ENCODE assay signal across 8 cellular contexts in genomic region chr6:149897015-149897697, GRCh38. TPM values are rescaled to one million over a fixed set of nuclear protein-coding genes. Genes with fewer than 3 reads are reported as not detected.
DNase-seq lines count a peak whose midpoint lies in the region; ATAC-seq and TF ChIP-seq lines count a peak whose summit lies in the region.

No MANE protein-coding gene starts in this region.

- POLR2A ChIA-PET in CD4-positive, alpha-beta memory T cell (lab: Charles Lee; ENCODE audit: partially characterized antibody) = no interaction called here

- no peak for DNase-seq in CD4-positive, alpha-beta memory T cell
- peak; percentile 94 to 98 for DNase-seq in foreskin fibroblast
- peak; percentile 54 for DNase-seq in renal cortical epithelial cell (ENCODE audit: low read depth)
- DNase-seq in activated CD4-positive, CD25-positive, alpha-beta regulatory T cell treated with anti-CD3 and anti-CD28 coated beads, Interleukin-2, amount 50 U/mL, for 72 hours = no peak
- DNase-seq in T-helper 9 cell = no peak
- DNase-seq in NCI-H2029 treated with DMSO at 0.1 percent for 48 hours (lab: John Stamatoyannopoulos, UW) = no peak
- DNase-seq in NCI-H2227 (lab: John Stamatoyannopoulos, UW; ENCODE audit: unreplicated experiment) = no peak

- H3K4me3 Mint-ChIP-seq in CD4-positive, alpha-beta memory T cell = peak overlapping the region in 7 of 8 donors; percentile 14 to 69 (median 58)

- no peaks in the 10 kb centered on the region for H3K9me3 Mint-ChIP-seq in CD4-positive, alpha-beta memory T cell

- peak overlapping the region in 3 of 7 donors; percentile 48 to 76 (median 67) for H3K27ac Mint-ChIP-seq in CD4-positive, alpha-beta memory T cell

- peak; percentile 89 for ATAC-seq in SK-N-SH treated with all-trans-retinoic acid at 6 μM for 48 hours

- intact Hi-C loops in CD4-positive, alpha-beta memory T cell (cut with micrococcal nuclease) = no loop called here

- H3K27me3 Mint-ChIP-seq in CD4-positive, alpha-beta memory T cell = peaks cover 0 to 5% of the 10 kb centered on the region in 2 donors

- H3K4me1 ChIP-seq in CD4-positive, alpha-beta memory T cell (ENCODE audit: insufficient read depth, low read length) = peaks cover 28% of the 10 kb centered on the region

- no peaks in the 10 kb centered on the region for H3K36me3 Mint-ChIP-seq in CD4-positive, alpha-beta memory T cell

- H3K4me3 ChIP-seq in CD4-positive, alpha-beta memory T cell (ENCODE audit: low read length in 2 of 2) = no peak overlapping the region
- H3K4me3 ChIP-seq in foreskin fibroblast (ENCODE audit: low read depth in 1 of 2, low read length in 2 of 2) = peak overlapping the region; percentile 46 to 59

- CTCF ChIA-PET in CD4-positive, alpha-beta memory T cell (lab: Charles Lee; ENCODE audit: partially characterized antibody) = interaction anchor here (0.8 to 1.1 kb wide), 2 partner anchors 8 to 62 kb away, joined by 3 read pairs; no protein-coding TSS in a partner anchor

- no peak overlapping the region for H3K27ac ChIP-seq in CD4-positive, alpha-beta memory T cell (ENCODE audit: low read depth, low read length)

- no peaks in the 10 kb centered on the region for H3K9me3 ChIP-seq in CD4-positive, alpha-beta memory T cell (ENCODE audit: control insufficient read depth in 1 of 2, low read length in 2 of 2)

- no peaks in the 10 kb centered on the region for H3K36me3 ChIP-seq in CD4-positive, alpha-beta memory T cell (ENCODE audit: insufficient read depth, low read length)

- no peaks in the 10 kb centered on the region for H3K27me3 ChIP-seq in CD4-positive, alpha-beta memory T cell (ENCODE audit: insufficient read depth, low read length)

- H3K4me1 Mint-ChIP-seq in CD4-positive, alpha-beta memory T cell = peaks cover 14 to 31% (median 20%) of the 10 kb centered on the region in 4 donors

- TF ChIP-seq CTCF in foreskin fibroblast (IDR thresholded peaks at IDR 0.05; ENCODE audit: low read depth, low read length) = no peak

TF ChIP-seq in SK-N-SH treated with all-trans-retinoic acid at 6 μM for 48 hours, 23 proteins besides CTCF, POLR2A, EP300 and RAD21:
- TF ChIP-seq ESRRG (CRISPR knock-in tag; IDR thresholded peaks at IDR 0.05) (no peak), SNAI2 (CRISPR knock-in tag; IDR thresholded peaks at IDR 0.05) (no peak), ZFP30 (CRISPR knock-in tag; IDR thresholded peaks at IDR 0.05) (no peak), OSR1 (CRISPR knock-in tag; IDR thresholded peaks at IDR 0.05) (no peak), ZFP3 (CRISPR knock-in tag; IDR thresholded peaks at IDR 0.05) (no peak), BACH2 (CRISPR knock-in tag; IDR thresholded peaks at IDR 0.05; ENCODE audit: borderline replicate concordance) (no peak), ZNF565 (CRISPR knock-in tag; conservative IDR thresholded peaks at IDR 0.05; ENCODE audit: low read depth) (no peak), RARB (CRISPR knock-in tag; IDR thresholded peaks at IDR 0.05) (no peak), PPARA (CRISPR knock-in tag; IDR thresholded peaks at IDR 0.05; ENCODE audit: borderline replicate concordance) (no peak), GLIS3 (CRISPR knock-in tag; IDR thresholded peaks at IDR 0.05) (no peak), ISL1 (CRISPR knock-in tag; IDR thresholded peaks at IDR 0.05) (no peak)
- TF ChIP-seq, protein P1, sequence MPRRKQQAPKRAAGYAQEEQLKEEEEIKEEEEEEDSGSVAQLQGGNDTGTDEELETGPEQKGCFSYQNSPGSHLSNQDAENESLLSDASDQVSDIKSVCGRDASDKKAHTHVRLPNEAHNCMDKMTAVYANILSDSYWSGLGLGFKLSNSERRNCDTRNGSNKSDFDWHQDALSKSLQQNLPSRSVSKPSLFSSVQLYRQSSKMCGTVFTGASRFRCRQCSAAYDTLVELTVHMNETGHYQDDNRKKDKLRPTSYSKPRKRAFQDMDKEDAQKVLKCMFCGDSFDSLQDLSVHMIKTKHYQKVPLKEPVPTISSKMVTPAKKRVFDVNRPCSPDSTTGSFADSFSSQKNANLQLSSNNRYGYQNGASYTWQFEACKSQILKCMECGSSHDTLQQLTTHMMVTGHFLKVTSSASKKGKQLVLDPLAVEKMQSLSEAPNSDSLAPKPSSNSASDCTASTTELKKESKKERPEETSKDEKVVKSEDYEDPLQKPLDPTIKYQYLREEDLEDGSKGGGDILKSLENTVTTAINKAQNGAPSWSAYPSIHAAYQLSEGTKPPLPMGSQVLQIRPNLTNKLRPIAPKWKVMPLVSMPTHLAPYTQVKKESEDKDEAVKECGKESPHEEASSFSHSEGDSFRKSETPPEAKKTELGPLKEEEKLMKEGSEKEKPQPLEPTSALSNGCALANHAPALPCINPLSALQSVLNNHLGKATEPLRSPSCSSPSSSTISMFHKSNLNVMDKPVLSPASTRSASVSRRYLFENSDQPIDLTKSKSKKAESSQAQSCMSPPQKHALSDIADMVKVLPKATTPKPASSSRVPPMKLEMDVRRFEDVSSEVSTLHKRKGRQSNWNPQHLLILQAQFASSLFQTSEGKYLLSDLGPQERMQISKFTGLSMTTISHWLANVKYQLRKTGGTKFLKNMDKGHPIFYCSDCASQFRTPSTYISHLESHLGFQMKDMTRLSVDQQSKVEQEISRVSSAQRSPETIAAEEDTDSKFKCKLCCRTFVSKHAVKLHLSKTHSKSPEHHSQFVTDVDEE (CRISPR knock-in tag; IDR thresholded peaks at IDR 0.05) = no peak

RNA-seq across cellular contexts. Expression of gene RAET1E, which starts 0.8 kb away (rescaled TPM):
- not detected for total RNA-seq in CD4-positive, alpha-beta memory T cell
- polyA plus RNA-seq in CD4-positive, alpha-beta memory T cell = not detected
- total RNA-seq in renal cortical epithelial cell = not detected in 2 replicates

RNA-seq across cellular contexts. Expression of gene RAET1G, which starts 25.8 kb away (rescaled TPM):
- not detected for total RNA-seq in CD4-positive, alpha-beta memory T cell
- not detected for polyA plus RNA-seq in CD4-positive, alpha-beta memory T cell
- total RNA-seq in renal cortical epithelial cell = 0.15 TPM in 1 of 2 replicates, not detected in the other

RNA-seq across cellular contexts. Expression of gene LRP11, which starts 33.0 kb away (rescaled TPM):
- 1 to 10 TPM; 3.6 to 5.6 TPM for total RNA-seq in CD4-positive, alpha-beta memory T cell
- 1 to 10 TPM; 1.2 to 2.3 TPM for polyA plus RNA-seq in CD4-positive, alpha-beta memory T cell
- total RNA-seq in renal cortical epithelial cell = 21.5 and 34.4 TPM in 2 replicates

RNA-seq across cellular contexts. Expression of gene ULBP2, which starts 44.7 kb away (rescaled TPM):
- total RNA-seq in CD4-positive, alpha-beta memory T cell = not detected
- polyA plus RNA-seq in CD4-positive, alpha-beta memory T cell = 1 to 10 TPM in 1 of 2 donors, under 1 TPM in 1; 0.28 to 1.1 TPM
- 8.2 and 14.4 TPM in 2 replicates for total RNA-seq in renal cortical epithelial cell

Comparison
In these comparisons a context has a peak if more than half of its experiments do, and no peak if none do; other contexts are left out.
1. DNase-seq: peak in foreskin fibroblast (2 of 2) and renal cortical epithelial cell (single experiment); none in CD4-positive, alpha-beta memory T cell (0 of 5), activated CD4-positive, CD25-positive, alpha-beta regulatory T cell treated with anti-CD3 and anti-CD28 coated beads, Interleukin-2, amount 50 U/mL, for 72 hours (single experiment), T-helper 9 cell (single experiment), NCI-H2029 treated with DMSO at 0.1 percent for 48 hours (single experiment) and NCI-H2227 (single experiment).
2. H3K4me3 ChIP-seq: peak in foreskin fibroblast (2 of 2); none in CD4-positive, alpha-beta memory T cell (0 of 2).